20 cellular contexts compared by ENCODE assay signal in the genomic region with DNA sequence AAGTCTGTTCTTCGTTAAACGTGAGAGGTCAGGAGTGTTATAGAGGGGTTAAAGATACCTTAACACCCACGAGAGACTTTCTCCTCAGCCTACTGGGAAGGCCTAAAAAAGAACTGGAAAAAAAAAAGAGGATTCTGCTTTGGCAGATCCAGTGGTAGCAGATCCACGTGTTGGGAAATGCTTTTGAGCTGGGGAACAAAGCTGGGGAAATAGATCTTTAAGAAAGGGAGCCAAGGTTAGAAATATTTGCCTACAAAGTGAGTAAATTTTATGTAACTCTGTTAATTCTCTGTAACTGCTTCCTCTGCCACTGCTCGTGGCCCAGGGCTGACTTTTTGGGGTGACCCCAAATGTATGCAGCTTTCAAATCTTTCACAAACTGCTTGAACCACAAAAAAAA. TPM values are rescaled to one million over a fixed set of nuclear protein-coding genes. Genes with fewer than 3 reads are reported as not detected.
A peak's percentile ranks its signal among the peaks of the same experiment; 100 is the strongest.
DNase-seq lines count a peak whose midpoint lies in the region; ATAC-seq and TF ChIP-seq lines count a peak whose summit lies in the region.
"Had no signal": no experiment of that assay in that cellular context is flagged by ENCODE, and none has a peak within 500 bp of the region (broad histone marks: within the 10 kb centered on the region; RNA-seq: fewer than 3 reads in every experiment).

No MANE protein-coding gene starts in this region.

- peak overlapping the region; percentile 21 for H3K27ac Mint-ChIP-seq in neural progenitor cell
- no peak overlapping the region for H3K27ac Mint-ChIP-seq in activated naive CD4-positive, alpha-beta T cell treated with anti-CD3 and anti-CD28 coated beads, Interleukin-2, amount 10 ng/mL, durations not matched to agents 7 days and 5 days
- H3K27ac Mint-ChIP-seq: activated CD4-positive, alpha-beta T cell treated with anti-CD3 and anti-CD28 coated beads for 36 hours; activated T-helper 2 cell treated with anti-CD3 and anti-CD28 coated beads, Interferon-gamma antibody, Interleukin-2, Interleukin-4, amounts not matched to agents 10 μg/mL and 5 μg/mL and 100 μg/mL, durations not matched to agents 14 hours and 24 hours and 36 hours; endodermal cell; natural killer cell had no signal

- CTCF ChIA-PET in activated naive CD4-positive, alpha-beta T cell treated with anti-CD3 and anti-CD28 coated beads, Interleukin-2, amount 10 ng/mL, durations not matched to agents 7 days and 5 days (lab: Charles Lee), result no interaction called here

- DNase-seq in colonic mucosa (no peak), right atrium auricular region (ENCODE audit: low spot score) (no peak), neural progenitor cell (ENCODE audit: low spot score) (no peak), upper lobe of right lung (no peak), NCI-H2196 (lab: John Stamatoyannopoulos, UW; ENCODE audit: unreplicated experiment) (no peak)
- DNase-seq in activated naive CD4-positive, alpha-beta T cell treated with anti-CD3 and anti-CD28 coated beads, Interleukin-2, amount 10 ng/mL, durations not matched to agents 7 days and 5 days, result no peak
- DNase-seq: activated CD4-positive, alpha-beta T cell treated with anti-CD3 and anti-CD28 coated beads for 36 hours; BE2C; Calu3; endodermal cell; MM.1S; natural killer cell; NCI-H187 treated with DMSO at 0.1 percent for 48 hours; NCI-H446 treated with DMSO at 0.1 percent for 48 hours had no signal

- H3K36me3 ChIP-seq in colonic mucosa, result no peaks in the 10 kb centered on the region
- no peaks in the 10 kb centered on the region for H3K36me3 ChIP-seq in right atrium auricular region
- no peaks in the 10 kb centered on the region for H3K36me3 ChIP-seq in neural progenitor cell
- no peaks in the 10 kb centered on the region for H3K36me3 ChIP-seq in upper lobe of right lung
- H3K36me3 ChIP-seq: BE2C, prostate gland had no signal

- H3K9ac ChIP-seq in colonic mucosa (ENCODE audit: low read depth in 2 of 2, low read length in 2 of 2), result no peak overlapping the region
- no peak overlapping the region for H3K9ac ChIP-seq in neural progenitor cell

- peaks cover 15% of the 10 kb centered on the region for H3K36me3 Mint-ChIP-seq in neural progenitor cell
- peaks cover 7% of the 10 kb centered on the region for H3K36me3 Mint-ChIP-seq in activated naive CD4-positive, alpha-beta T cell treated with anti-CD3 and anti-CD28 coated beads, Interleukin-2, amount 10 ng/mL, durations not matched to agents 7 days and 5 days

- H3K4me3 ChIP-seq in colonic mucosa (no peak overlapping the region), right atrium auricular region (no peak overlapping the region), neural progenitor cell (no peak overlapping the region), upper lobe of right lung (no peak overlapping the region)
- H3K4me3 ChIP-seq: prostate gland had no signal

- no peak overlapping the region for H3K4me2 ChIP-seq in neural progenitor cell

- peaks cover 8% of the 10 kb centered on the region for H3F3A ChIP-seq in neural progenitor cell (ENCODE audit: low read depth)

- no peak overlapping the region for H2AFZ ChIP-seq in neural progenitor cell (replicated peaks)

- no peak overlapping the region for H3K4me3 Mint-ChIP-seq in neural progenitor cell
- H3K4me3 Mint-ChIP-seq in activated naive CD4-positive, alpha-beta T cell treated with anti-CD3 and anti-CD28 coated beads, Interleukin-2, amount 10 ng/mL, durations not matched to agents 7 days and 5 days, result no peak overlapping the region
- H3K4me3 Mint-ChIP-seq: activated CD4-positive, alpha-beta T cell treated with anti-CD3 and anti-CD28 coated beads for 36 hours; endodermal cell; natural killer cell had no signal

- peaks cover 2% of the 10 kb centered on the region for H3K27me3 Mint-ChIP-seq in neural progenitor cell (ENCODE audit: insufficient read depth, low read depth)
- H3K27me3 Mint-ChIP-seq in activated naive CD4-positive, alpha-beta T cell treated with anti-CD3 and anti-CD28 coated beads, Interleukin-2, amount 10 ng/mL, durations not matched to agents 7 days and 5 days, result no peaks in the 10 kb centered on the region
- H3K27me3 Mint-ChIP-seq: activated CD4-positive, alpha-beta T cell treated with anti-CD3 and anti-CD28 coated beads for 36 hours had no signal

- H4K20me1 ChIP-seq in neural progenitor cell (ENCODE audit: low read depth), result no peaks in the 10 kb centered on the region

- no peak for TF ChIP-seq CTCF in colonic mucosa (IDR thresholded peaks at IDR 0.05)
- no peak for TF ChIP-seq CTCF in right atrium auricular region (IDR thresholded peaks at IDR 0.05)
- no peak for TF ChIP-seq CTCF in neural progenitor cell (IDR thresholded peaks at IDR 0.05)
- TF ChIP-seq CTCF in upper lobe of right lung (IDR thresholded peaks at IDR 0.05), result no peak

- no peaks in the 10 kb centered on the region for H3K9me3 ChIP-seq in colonic mucosa
- no peaks in the 10 kb centered on the region for H3K9me3 ChIP-seq in right atrium auricular region
- H3K9me3 ChIP-seq in neural progenitor cell (ENCODE audit: low read depth), result no peaks in the 10 kb centered on the region
- H3K9me3 ChIP-seq in upper lobe of right lung, result no peaks in the 10 kb centered on the region
- H3K9me3 ChIP-seq: prostate gland had no signal

- H3K79me2 ChIP-seq in neural progenitor cell (ENCODE audit: low read depth), result no peaks in the 10 kb centered on the region

- ATAC-seq in upper lobe of right lung (no peak), GM18873 (IDR thresholded peaks at IDR 0.05; ENCODE audit: low FRiP score, unreplicated experiment) (no peak)
- ATAC-seq: activated CD4-positive, alpha-beta T cell treated with anti-CD3 and anti-CD28 coated beads for 36 hours; natural killer cell had no signal

- peaks cover 31% of the 10 kb centered on the region for H3K4me1 Mint-ChIP-seq in neural progenitor cell
- peaks cover 14% of the 10 kb centered on the region for H3K4me1 Mint-ChIP-seq in activated naive CD4-positive, alpha-beta T cell treated with anti-CD3 and anti-CD28 coated beads, Interleukin-2, amount 10 ng/mL, durations not matched to agents 7 days and 5 days
- H3K4me1 Mint-ChIP-seq: endodermal cell had no signal

- H3K27me3 ChIP-seq in colonic mucosa, result no peaks in the 10 kb centered on the region
- H3K27me3 ChIP-seq in right atrium auricular region, result no peaks in the 10 kb centered on the region
- peaks cover 10% of the 10 kb centered on the region for H3K27me3 ChIP-seq in neural progenitor cell
- no peaks in the 10 kb centered on the region for H3K27me3 ChIP-seq in upper lobe of right lung
- H3K27me3 ChIP-seq: BE2C had no signal

- H3K27ac ChIP-seq in colonic mucosa, result peak overlapping the region; percentile 22
- peak overlapping the region; percentile 66 to 82 for H3K27ac ChIP-seq in right atrium auricular region
- H3K27ac ChIP-seq in neural progenitor cell, result no peak overlapping the region
- H3K27ac ChIP-seq in upper lobe of right lung, result peak overlapping the region; percentile 89
- H3K27ac ChIP-seq: prostate gland had no signal

- intact Hi-C loops in colonic mucosa (cut with DNase I), result no loop called here
- intact Hi-C loops in upper lobe of right lung (cut with DNase I), result no loop called here

- H3K9me3 Mint-ChIP-seq in neural progenitor cell, result no peaks in the 10 kb centered on the region
- H3K9me3 Mint-ChIP-seq in activated naive CD4-positive, alpha-beta T cell treated with anti-CD3 and anti-CD28 coated beads, Interleukin-2, amount 10 ng/mL, durations not matched to agents 7 days and 5 days, result peaks cover 5% of the 10 kb centered on the region
- H3K9me3 Mint-ChIP-seq: endodermal cell had no signal

- H3K4me1 ChIP-seq in colonic mucosa, result no peaks in the 10 kb centered on the region
- peaks cover 0 to 67% of the 10 kb centered on the region in 2 donors for H3K4me1 ChIP-seq in right atrium auricular region
- H3K4me1 ChIP-seq in neural progenitor cell, result peaks cover 13% of the 10 kb centered on the region
- H3K4me1 ChIP-seq in upper lobe of right lung, result peaks cover 44% of the 10 kb centered on the region

RNA-seq across cellular contexts. Expression of a gene that starts 11.7 kb away (rescaled TPM):
- total RNA-seq in colonic mucosa, result 1 to 10 TPM; 6.2 to 7.3 TPM
- 10 to 100 TPM; 12.7 to 16.1 TPM for total RNA-seq in right atrium auricular region
- total RNA-seq in neural progenitor cell (ENCODE audit: low replicate concordance), result 6.2 and 11.0 TPM in 2 replicates
- 11.7 TPM for total RNA-seq in upper lobe of right lung

RNA-seq across cellular contexts. Expression of a gene that starts 36.9 kb away (rescaled TPM):
- total RNA-seq in colonic mucosa (not detected), right atrium auricular region (not detected), neural progenitor cell (ENCODE audit: low replicate concordance) (not detected in 2 replicates), upper lobe of right lung (not detected)
- total RNA-seq: activated CD4-positive, alpha-beta T cell treated with anti-CD3 and anti-CD28 coated beads for 36 hours; activated T-helper 2 cell treated with anti-CD3 and anti-CD28 coated beads, Interferon-gamma antibody, Interleukin-2, Interleukin-4, amounts not matched to agents 10 μg/mL and 5 μg/mL and 100 μg/mL, durations not matched to agents 14 hours and 24 hours and 36 hours; Calu3; endodermal cell; frontal cortex; H7; lower leg skin; natural killer cell had no signal
